In genomic region chr16:29983420-29984136, GRCh38 we compare ENCODE assay signal across 24 cellular contexts. TPM values are rescaled to one million over a fixed set of nuclear protein-coding genes. Genes with fewer than 3 reads are reported as not detected.
DNase-seq lines count a peak whose midpoint lies in the region; ATAC-seq and TF ChIP-seq lines count a peak whose summit lies in the region.
"Had no signal": no experiment of that assay in that cellular context is flagged by ENCODE, and none has a peak within 500 bp of the region (broad histone marks: within the 10 kb centered on the region; RNA-seq: fewer than 3 reads in every experiment).

No MANE protein-coding gene starts in this region.

- no peak overlapping the region for H3K4me2 ChIP-seq in neural progenitor cell

- ATAC-seq in foreskin keratinocyte (no peak), GM18907 (IDR thresholded peaks at IDR 0.05; ENCODE audit: unreplicated experiment) (no peak)
- ATAC-seq: activated CD8-positive, alpha-beta T cell treated with anti-CD3 and anti-CD28 coated beads for 36 hours; HCT116 had no signal

- H3K4me3 ChIP-seq in H7 (ENCODE audit: insufficient read depth, low read depth, low read length) (no peak overlapping the region), choroid plexus epithelial cell (ENCODE audit: low read depth, low read length) (no peak overlapping the region), neural progenitor cell (no peak overlapping the region)
- H3K4me3 ChIP-seq: prostate gland, suprapubic skin had no signal

- no peaks in the 10 kb centered on the region for H4K20me1 ChIP-seq in neural progenitor cell (ENCODE audit: low read depth)

- H3K4me1 ChIP-seq in neural progenitor cell = no peaks in the 10 kb centered on the region
- no peaks in the 10 kb centered on the region for H3K4me1 ChIP-seq in foreskin keratinocyte
- H3K4me1 ChIP-seq: prostate gland, suprapubic skin had no signal

- TF ChIP-seq CTCF in choroid plexus epithelial cell (conservative IDR thresholded peaks at IDR 0.05; ENCODE audit: low read depth, low read length) (no peak), neural progenitor cell (IDR thresholded peaks at IDR 0.05) (no peak), foreskin keratinocyte (conservative IDR thresholded peaks at IDR 0.05) (no peak)

- no peaks in the 10 kb centered on the region for H3F3A ChIP-seq in neural progenitor cell (ENCODE audit: low read depth)

- H3K4me1 Mint-ChIP-seq in neural progenitor cell = no peaks in the 10 kb centered on the region
- H3K4me1 Mint-ChIP-seq: endodermal cell had no signal

- no peak overlapping the region for H2AFZ ChIP-seq in neural progenitor cell (replicated peaks)

- H3K27me3 Mint-ChIP-seq in neural progenitor cell (ENCODE audit: insufficient read depth, low read depth) = no peaks in the 10 kb centered on the region
- H3K27me3 Mint-ChIP-seq: activated CD8-positive, alpha-beta T cell treated with anti-CD3 and anti-CD28 coated beads for 36 hours had no signal

- H3K27ac ChIP-seq in neural progenitor cell (no peak overlapping the region), foreskin keratinocyte (no peak overlapping the region)
- H3K27ac ChIP-seq: prostate gland, suprapubic skin had no signal

- DNase-seq in AG08396 (ENCODE audit: low spot score) (peak; percentile 50), H7 (peak; percentile 42), choroid plexus epithelial cell (ENCODE audit: low read depth) (peak; percentile 67), neural progenitor cell (ENCODE audit: low spot score) (no peak), T1000 (lab: John Stamatoyannopoulos, UW) (no peak), foreskin keratinocyte (no peak), DMS153 (lab: John Stamatoyannopoulos, UW) (no peak)
- DNase-seq: activated CD4-positive, CD25-positive, alpha-beta regulatory T cell treated with anti-CD3 and anti-CD28 coated beads, Interleukin-2, amount 50 U/mL, for 72 hours; activated CD8-positive, alpha-beta T cell treated with anti-CD3 and anti-CD28 coated beads for 36 hours; activated effector memory CD4-positive, alpha-beta T cell treated with anti-CD3 and anti-CD28 coated beads, Interleukin-2, amount 50 U/mL, for 16 hours; C1 segment of cervical spinal cord; Calu3; cortex of kidney; endodermal cell; kidney glomerular epithelial cell; NCI-H1092; NCI-H2029; NCI-H446 treated with DMSO at 0.1 percent for 48 hours; SHP77 treated with DMSO at 0.1 percent for 48 hours had no signal

- peak overlapping the region; percentile 73 for H3K27ac Mint-ChIP-seq in neural progenitor cell
- H3K27ac Mint-ChIP-seq: activated CD8-positive, alpha-beta T cell treated with anti-CD3 and anti-CD28 coated beads for 36 hours; endodermal cell had no signal

- no peaks in the 10 kb centered on the region for H3K9me3 ChIP-seq in neural progenitor cell (ENCODE audit: low read depth)
- H3K9me3 ChIP-seq: prostate gland, suprapubic skin had no signal

- H3K4me3 Mint-ChIP-seq in neural progenitor cell = no peak overlapping the region
- H3K4me3 Mint-ChIP-seq: activated CD8-positive, alpha-beta T cell treated with anti-CD3 and anti-CD28 coated beads for 36 hours; endodermal cell had no signal

- H3K36me3 Mint-ChIP-seq in neural progenitor cell = peaks cover 45% of the 10 kb centered on the region

- no peaks in the 10 kb centered on the region for H3K9me3 Mint-ChIP-seq in neural progenitor cell
- H3K9me3 Mint-ChIP-seq: activated CD8-positive, alpha-beta T cell treated with anti-CD3 and anti-CD28 coated beads for 36 hours; endodermal cell had no signal

- H3K36me3 ChIP-seq in H7 (replicated peaks; ENCODE audit: control insufficient read depth, insufficient read depth, low read length) (peaks cover 55% of the 10 kb centered on the region), neural progenitor cell (no peaks in the 10 kb centered on the region)

- H3K27me3 ChIP-seq in H7 (ENCODE audit: control insufficient read depth, insufficient read depth, low read length) (no peaks in the 10 kb centered on the region), neural progenitor cell (no peaks in the 10 kb centered on the region), foreskin keratinocyte (no peaks in the 10 kb centered on the region)
- H3K27me3 ChIP-seq: suprapubic skin had no signal

- H3K9ac ChIP-seq in neural progenitor cell = no peak overlapping the region

- H3K79me2 ChIP-seq in neural progenitor cell (ENCODE audit: low read depth) = no peaks in the 10 kb centered on the region

RNA-seq across cellular contexts. Expression of gene TAOK2, which starts 9.9 kb away (rescaled TPM):
- total RNA-seq in H7 (2014; rRNA removed; shearing (Covaris generic)) = 39.9 and 41.3 TPM in 2 replicates
- 13.8 and 49.9 TPM in 2 replicates for total RNA-seq in neural progenitor cell (ENCODE audit: low replicate concordance)
- total RNA-seq in foreskin keratinocyte = 26.5 and 27.5 TPM in 2 replicates
- 13.8 and 14.3 TPM in 2 replicates for polyA plus RNA-seq in foreskin keratinocyte

RNA-seq across cellular contexts. Expression of gene HIRIP3, which starts 11.8 kb away (rescaled TPM):
- 19.0 and 20.5 TPM in 2 replicates for total RNA-seq in H7 (2014; rRNA removed; shearing (Covaris generic))
- total RNA-seq in neural progenitor cell (ENCODE audit: low replicate concordance) = 4.7 and 14.1 TPM in 2 replicates
- total RNA-seq in foreskin keratinocyte = 11.9 and 13.3 TPM in 2 replicates
- polyA plus RNA-seq in foreskin keratinocyte = 17.9 and 18.0 TPM in 2 replicates

RNA-seq across cellular contexts. Expression of gene INO80E, which starts 12.5 kb away (rescaled TPM):
- 58.7 and 91.9 TPM in 2 replicates for total RNA-seq in H7 (2014; rRNA removed; shearing (Covaris generic))
- 104 and 129 TPM in 2 replicates for total RNA-seq in neural progenitor cell (ENCODE audit: low replicate concordance)
- total RNA-seq in foreskin keratinocyte = 71.4 and 72.3 TPM in 2 replicates
- polyA plus RNA-seq in foreskin keratinocyte = 88.2 and 90.5 TPM in 2 replicates

RNA-seq across cellular contexts. Expression of gene TMEM219, which starts 21.7 kb away (rescaled TPM):
- 88.0 and 97.6 TPM in 2 replicates for total RNA-seq in H7 (2014; rRNA removed; shearing (Covaris generic))
- total RNA-seq in neural progenitor cell (ENCODE audit: low replicate concordance) (50.7 and 123 TPM in 2 replicates), foreskin keratinocyte (74.1 and 86.6 TPM in 2 replicates)
- 104 and 119 TPM in 2 replicates for polyA plus RNA-seq in foreskin keratinocyte

RNA-seq across cellular contexts. Expression of gene DOC2A, which starts 27.2 kb away (rescaled TPM):
- total RNA-seq in H7 (2014; rRNA removed; shearing (Covaris generic)) = 4.1 and 5.3 TPM in 2 replicates
- 3.1 and 8.1 TPM in 2 replicates for total RNA-seq in neural progenitor cell (ENCODE audit: low replicate concordance)
- 0.27 and 0.56 TPM in 2 replicates for total RNA-seq in foreskin keratinocyte
- 0.32 and 0.66 TPM in 2 replicates for polyA plus RNA-seq in foreskin keratinocyte
- total RNA-seq: bronchial epithelial cell had no signal

Comparison
In these comparisons a context has a peak if more than half of its experiments do, and no peak if none do; other contexts are left out.
1. DNase-seq: peak in AG08396 (single experiment), H7 (single experiment) and choroid plexus epithelial cell (single experiment); none in neural progenitor cell (single experiment), T1000 (single experiment), foreskin keratinocyte (0 of 2) and DMS153 (single experiment).